21 cellular contexts compared by ENCODE assay signal in the genomic region with DNA sequence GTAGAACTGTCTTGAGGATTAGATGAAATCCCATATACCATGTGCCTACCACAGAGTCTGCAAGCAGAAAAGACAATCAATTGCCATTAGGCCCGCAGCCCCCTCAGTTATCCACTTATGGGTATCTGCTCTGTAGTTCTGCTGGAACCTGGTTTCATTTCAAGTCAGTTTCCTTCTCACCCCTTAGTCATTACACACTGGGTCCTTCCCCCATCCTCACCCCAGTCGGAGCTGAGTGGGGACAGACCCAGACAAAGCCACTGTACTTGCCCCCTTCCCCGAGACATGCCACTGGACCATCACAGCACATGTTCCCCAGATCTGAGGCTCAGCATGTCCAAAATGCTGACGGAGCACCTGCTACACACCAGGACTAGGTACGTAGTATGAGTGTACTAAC. TPM values are rescaled to one million over a fixed set of nuclear protein-coding genes. Genes with fewer than 3 reads are reported as not detected.
DNase-seq lines count a peak whose midpoint lies in the region; ATAC-seq and TF ChIP-seq lines count a peak whose summit lies in the region.
"Had no signal": no experiment of that assay in that cellular context is flagged by ENCODE, and none has a peak within 500 bp of the region (broad histone marks: within the 10 kb centered on the region; RNA-seq: fewer than 3 reads in every experiment).

No MANE protein-coding gene starts in this region.

- peaks cover 16 to 86% (median 44%) of the 10 kb centered on the region in 3 donors for H3K4me1 ChIP-seq in esophagus squamous epithelium
- H3K4me1 ChIP-seq: tibial nerve had no signal

- intact Hi-C loops in activated CD4-positive, alpha-beta T cell treated with anti-CD3 and anti-CD28 coated beads for 36 hours (cut with DNase I, micrococcal nuclease), result no loop called here
- intact Hi-C loops in esophagus squamous epithelium (cut with DNase I), result no loop called here

- peaks cover 0 to 5% (median 0%) of the 10 kb centered on the region in 4 donors for H3K27me3 ChIP-seq in esophagus squamous epithelium
- H3K27me3 ChIP-seq: tibial nerve had no signal

- H3K9me3 Mint-ChIP-seq in activated CD4-positive, alpha-beta T cell treated with anti-CD3 and anti-CD28 coated beads for 36 hours (ENCODE audit: low read depth), result no peaks in the 10 kb centered on the region
- H3K9me3 Mint-ChIP-seq: activated T-helper 2 cell treated with anti-CD3 and anti-CD28 coated beads, Interferon-gamma antibody, Interleukin-2, Interleukin-4, amounts not matched to agents 10 μg/mL and 5 μg/mL and 100 μg/mL, durations not matched to agents 14 hours and 24 hours and 36 hours had no signal

- H3K4me1 Mint-ChIP-seq in activated CD4-positive, alpha-beta T cell treated with anti-CD3 and anti-CD28 coated beads for 36 hours, result peaks cover 30% of the 10 kb centered on the region

- DNase-seq in activated CD4-positive, alpha-beta T cell treated with anti-CD3 and anti-CD28 coated beads for 36 hours, result peak; percentile 42
- no peak for DNase-seq in activated CD4-positive, alpha-beta T cell treated with anti-CD3 and anti-CD28 coated beads, Interleukin-2, amount 50 U/mL, for 48 hours
- DNase-seq in GM10266 (ENCODE audit: extremely low spot score) (peak; percentile 35), esophagus squamous epithelium (lab: John Stamatoyannopoulos, UW) (no peak), RPMI8226 (no peak), NOMO-1 treated with DMSO at 0.1 percent for 48 hours (lab: John Stamatoyannopoulos, UW; ENCODE audit: unreplicated experiment) (no peak)
- DNase-seq: 8988T, foreskin melanocyte, hippocampal formation, kidney, NCI-H1105, NCI-H2081 treated with DMSO at 0.1 percent for 48 hours, NCI-H524, occipital lobe, retina had no signal

- no peak overlapping the region for H3K4me3 Mint-ChIP-seq in activated CD4-positive, alpha-beta T cell treated with anti-CD3 and anti-CD28 coated beads for 36 hours

- peak overlapping the region; percentile 85 to 95 (median 90) for H3K27ac ChIP-seq in esophagus squamous epithelium
- H3K27ac ChIP-seq: tibial nerve had no signal

- no peak for TF ChIP-seq POLR2A in esophagus squamous epithelium (IDR thresholded peaks at IDR 0.05)

- ATAC-seq in activated CD4-positive, alpha-beta T cell treated with anti-CD3 and anti-CD28 coated beads for 36 hours, result peak; percentile 76
- ATAC-seq in HG02759 (IDR thresholded peaks at IDR 0.05; ENCODE audit: unreplicated experiment) (peak; percentile 62), GM21723 (IDR thresholded peaks at IDR 0.05; ENCODE audit: unreplicated experiment) (no peak)

- peaks cover 3% of the 10 kb centered on the region for H3K27me3 Mint-ChIP-seq in activated CD4-positive, alpha-beta T cell treated with anti-CD3 and anti-CD28 coated beads for 36 hours

- peaks cover 0 to 6% (median 0%) of the 10 kb centered on the region in 3 donors for H3K36me3 ChIP-seq in esophagus squamous epithelium
- H3K36me3 ChIP-seq: tibial nerve had no signal

- no peaks in the 10 kb centered on the region for H3K9me3 ChIP-seq in esophagus squamous epithelium
- H3K9me3 ChIP-seq: tibial nerve had no signal

- CTCF ChIA-PET in activated CD4-positive, alpha-beta T cell treated with anti-CD3 and anti-CD28 coated beads for 36 hours (lab: Charles Lee), result interaction anchor here (0.5 to 1.1 kb wide), 3 partner anchors 20 to 1102 kb away, joined by 3 to 4 read pairs (median 3); no protein-coding TSS in a partner anchor

- no peak overlapping the region for H3K4me3 ChIP-seq in esophagus squamous epithelium
- H3K4me3 ChIP-seq: tibial nerve had no signal

- no peak overlapping the region for H3K27ac Mint-ChIP-seq in activated CD4-positive, alpha-beta T cell treated with anti-CD3 and anti-CD28 coated beads for 36 hours
- H3K27ac Mint-ChIP-seq: activated T-helper 2 cell treated with anti-CD3 and anti-CD28 coated beads, Interferon-gamma antibody, Interleukin-2, Interleukin-4, amounts not matched to agents 10 μg/mL and 5 μg/mL and 100 μg/mL, durations not matched to agents 14 hours and 24 hours and 36 hours had no signal

- H3K36me3 Mint-ChIP-seq in activated CD4-positive, alpha-beta T cell treated with anti-CD3 and anti-CD28 coated beads for 36 hours (ENCODE audit: low read depth), result no peaks in the 10 kb centered on the region

- 66 to 73% methylated on average over 5 of the region's 5 CpGs for WGBS in esophagus squamous epithelium, 2 donors

- POLR2A ChIA-PET in activated CD4-positive, alpha-beta T cell treated with anti-CD3 and anti-CD28 coated beads for 36 hours (lab: Charles Lee), result no interaction called here

- no peak for TF ChIP-seq CTCF in GM10266 (IDR thresholded peaks at IDR 0.05; ENCODE audit: control insufficient read depth, insufficient read depth, low read depth, missing control alignments)
- no peak for TF ChIP-seq CTCF in esophagus squamous epithelium (IDR thresholded peaks at IDR 0.05)

RNA-seq across cellular contexts. Expression of a gene that starts 21.2 kb away (rescaled TPM):
- total RNA-seq in activated CD4-positive, alpha-beta T cell treated with anti-CD3 and anti-CD28 coated beads for 36 hours, result not detected
- 10 to 100 TPM; 14.3 to 44.0 (median 23.8) TPM for total RNA-seq in esophagus squamous epithelium
- total RNA-seq: activated T-helper 2 cell treated with anti-CD3 and anti-CD28 coated beads, Interferon-gamma antibody, Interleukin-2, Interleukin-4, amounts not matched to agents 10 μg/mL and 5 μg/mL and 100 μg/mL, durations not matched to agents 14 hours and 24 hours and 36 hours; dermis blood vessel endothelial cell; kidney; lung microvascular endothelial cell; occipital lobe; tibial nerve had no signal

RNA-seq across cellular contexts. Expression of a gene that starts 32.0 kb away (rescaled TPM):
- not detected for total RNA-seq in activated CD4-positive, alpha-beta T cell treated with anti-CD3 and anti-CD28 coated beads for 36 hours
- total RNA-seq in esophagus squamous epithelium, result not detected
- total RNA-seq: activated T-helper 2 cell treated with anti-CD3 and anti-CD28 coated beads, Interferon-gamma antibody, Interleukin-2, Interleukin-4, amounts not matched to agents 10 μg/mL and 5 μg/mL and 100 μg/mL, durations not matched to agents 14 hours and 24 hours and 36 hours; dermis blood vessel endothelial cell; kidney; lung microvascular endothelial cell; occipital lobe had no signal

RNA-seq across cellular contexts. Expression of a gene that starts 57.1 kb away (rescaled TPM):
- total RNA-seq in activated CD4-positive, alpha-beta T cell treated with anti-CD3 and anti-CD28 coated beads for 36 hours, result under 1 TPM in 1 of 2 experiments, not detected in 1; 0.09 TPM
- total RNA-seq in esophagus squamous epithelium, result 10 to 100 TPM in 1 of 4 donors, 1 to 10 TPM in 3; 4.2 to 15.1 (median 6.9) TPM
- total RNA-seq: activated T-helper 2 cell treated with anti-CD3 and anti-CD28 coated beads, Interferon-gamma antibody, Interleukin-2, Interleukin-4, amounts not matched to agents 10 μg/mL and 5 μg/mL and 100 μg/mL, durations not matched to agents 14 hours and 24 hours and 36 hours; dermis blood vessel endothelial cell; kidney; lung microvascular endothelial cell; occipital lobe; tibial nerve had no signal

Comparison
In these comparisons a context has a peak if more than half of its experiments do, and no peak if none do; other contexts are left out.
1. DNase-seq: peak in activated CD4-positive, alpha-beta T cell treated with anti-CD3 and anti-CD28 coated beads for 36 hours (single experiment) and GM10266 (single experiment); none in activated CD4-positive, alpha-beta T cell treated with anti-CD3 and anti-CD28 coated beads, Interleukin-2, amount 50 U/mL, for 48 hours (0 of 2), esophagus squamous epithelium (single experiment), RPMI8226 (single experiment) and NOMO-1 treated with DMSO at 0.1 percent for 48 hours (single experiment).
2. RNA of a gene that starts 21.2 kb away (total RNA-seq): 14.3 to 44.0 TPM in esophagus squamous epithelium; not detected in activated CD4-positive, alpha-beta T cell treated with anti-CD3 and anti-CD28 coated beads for 36 hours; every median in the first group is over 10 times any median in the second.
3. RNA of a gene that starts 57.1 kb away (total RNA-seq): 4.2 to 15.1 TPM in esophagus squamous epithelium; 0.09 TPM in activated CD4-positive, alpha-beta T cell treated with anti-CD3 and anti-CD28 coated beads for 36 hours; every median in the first group is over 4 times any median in the second.